Comparison of ENCODE assay signal across 8 cellular contexts in genomic region chr17:78258323-78259229, GRCh38. TPM values are rescaled to one million over a fixed set of nuclear protein-coding genes. Genes with fewer than 3 reads are reported as not detected.
A peak's percentile ranks its signal among the peaks of the same experiment; 100 is the strongest.
DNase-seq lines count a peak whose midpoint lies in the region; ATAC-seq and TF ChIP-seq lines count a peak whose summit lies in the region.

No MANE protein-coding gene starts in this region.

- intact Hi-C loops in A673 (cut with micrococcal nuclease; ENCODE audit: unreplicated experiment), result no loop called here
- intact Hi-C loops in right cardiac atrium (cut with DNase I), result loop anchor here in 1 of 4 donors (10.0 kb wide), 1 partner anchor 166 kb away; no protein-coding TSS in a partner anchor

- CTCF ChIA-PET in A673 (lab: Charles Lee), result interaction anchor here (0.7 to 1.5 kb wide), 2 partner anchors 7 to 131 kb away, joined by 3 read pairs; no protein-coding TSS in a partner anchor

- H3K4me3 ChIP-seq in A673 (ENCODE audit: low read depth, low read length, poor library complexity, severe bottlenecking) (no peak overlapping the region), right cardiac atrium (ENCODE audit: low read length) (no peak overlapping the region)

- POLR2A ChIA-PET in A673 (lab: Charles Lee; ENCODE audit: low non-redundant PET), result no interaction called here

- peak; percentile 86 for DNase-seq in A673 (ENCODE audit: low spot score)
- DNase-seq in NCI-H345 treated with DMSO at 0.1 percent for 48 hours (lab: John Stamatoyannopoulos, UW; ENCODE audit: unreplicated experiment), result peak; percentile 60
- DNase-seq in activated T-cell treated with anti-CD3 and anti-CD28 coated beads for 48 hours (ENCODE audit: low read depth), result peak; percentile 66
- DNase-seq in right cardiac atrium, result peak; percentile 76 to 87 (median 85)
- peak; percentile 49 to 60 (median 60) for DNase-seq in stimulated activated CD4-positive, alpha-beta T cell treated with anti-CD3 and anti-CD28 coated beads, TNF-alpha, amount 100 ng/mL, for 4 hours (ENCODE audit: low read depth in 3 of 3)
- DNase-seq in COLO829 (ENCODE audit: low spot score), result no peak

- ATAC-seq in right cardiac atrium (peak; percentile 23 to 56), HG02623 (IDR thresholded peaks at IDR 0.05; ENCODE audit: unreplicated experiment) (no peak), GM21737 (IDR thresholded peaks at IDR 0.05; ENCODE audit: unreplicated experiment) (no peak)

- TF ChIP-seq CTCF in A673 (conservative IDR thresholded peaks at IDR 0.05; ENCODE audit: low read depth, low read length), result no peak

- no peaks in the 10 kb centered on the region for H3K36me3 ChIP-seq in A673 (ENCODE audit: insufficient read depth, low read length, poor library complexity, severe bottlenecking)

- peaks cover 16% of the 10 kb centered on the region for H3K4me1 ChIP-seq in A673 (ENCODE audit: insufficient read depth, low read length, poor library complexity, severe bottlenecking)
- peaks cover 8% of the 10 kb centered on the region for H3K4me1 ChIP-seq in right cardiac atrium (ENCODE audit: control insufficient read depth, insufficient read depth, low read length)

- WGBS in right cardiac atrium, result 47% methylated on average over 24 of the region's 24 CpGs

- H3K27me3 ChIP-seq in A673 (replicated peaks; ENCODE audit: insufficient read depth, low read depth, low read length, poor library complexity) (no peaks in the 10 kb centered on the region), right cardiac atrium (ENCODE audit: control insufficient read depth, insufficient read depth) (no peaks in the 10 kb centered on the region)

- H3K9me3 ChIP-seq in A673 (ENCODE audit: low read depth, low read length, poor library complexity, severe bottlenecking) (no peaks in the 10 kb centered on the region), right cardiac atrium (ENCODE audit: control insufficient read depth, low read length) (no peaks in the 10 kb centered on the region)

- peak overlapping the region; percentile 31 for H3K27ac ChIP-seq in A673 (ENCODE audit: low read depth, low read length, poor library complexity, severe bottlenecking)
- H3K27ac ChIP-seq in right cardiac atrium (ENCODE audit: low read length), result peak overlapping the region; percentile 82

- BruUV-seq in A673 (replicated peaks; lab: Mats Ljungman, UMichigan), result no TSS peak

RNA-seq across cellular contexts. Expression of gene TMEM235, which starts 27.1 kb away (rescaled TPM):
- total RNA-seq in A673 (2021) (not detected in 2 replicates), right cardiac atrium (not detected)
- polyA plus RNA-seq in right cardiac atrium, result not detected

RNA-seq across cellular contexts. Expression of gene BIRC5, which starts 44.5 kb away (rescaled TPM):
- total RNA-seq in A673 (2021) (158 and 160 TPM in 2 replicates), right cardiac atrium (1 to 10 TPM in 2 of 4 donors, under 1 TPM in 1, not detected in 1; 0.17 to 1.3 (median 1.1) TPM)
- polyA plus RNA-seq in right cardiac atrium, result 0.29 TPM

Comparison
In these comparisons a context has a peak if more than half of its experiments do, and no peak if none do; other contexts are left out.
1. ATAC-seq: peak in right cardiac atrium (2 of 2); none in HG02623 (single experiment) and GM21737 (single experiment).
2. RNA of gene BIRC5, which starts 44.5 kb away (total RNA-seq): 158 to 160 TPM in A673; 0.17 to 1.3 TPM in right cardiac atrium; every median in the first group is over 10 times any median in the second.